Comparison of ENCODE assay signal across 8 cellular contexts in the genomic region with DNA sequence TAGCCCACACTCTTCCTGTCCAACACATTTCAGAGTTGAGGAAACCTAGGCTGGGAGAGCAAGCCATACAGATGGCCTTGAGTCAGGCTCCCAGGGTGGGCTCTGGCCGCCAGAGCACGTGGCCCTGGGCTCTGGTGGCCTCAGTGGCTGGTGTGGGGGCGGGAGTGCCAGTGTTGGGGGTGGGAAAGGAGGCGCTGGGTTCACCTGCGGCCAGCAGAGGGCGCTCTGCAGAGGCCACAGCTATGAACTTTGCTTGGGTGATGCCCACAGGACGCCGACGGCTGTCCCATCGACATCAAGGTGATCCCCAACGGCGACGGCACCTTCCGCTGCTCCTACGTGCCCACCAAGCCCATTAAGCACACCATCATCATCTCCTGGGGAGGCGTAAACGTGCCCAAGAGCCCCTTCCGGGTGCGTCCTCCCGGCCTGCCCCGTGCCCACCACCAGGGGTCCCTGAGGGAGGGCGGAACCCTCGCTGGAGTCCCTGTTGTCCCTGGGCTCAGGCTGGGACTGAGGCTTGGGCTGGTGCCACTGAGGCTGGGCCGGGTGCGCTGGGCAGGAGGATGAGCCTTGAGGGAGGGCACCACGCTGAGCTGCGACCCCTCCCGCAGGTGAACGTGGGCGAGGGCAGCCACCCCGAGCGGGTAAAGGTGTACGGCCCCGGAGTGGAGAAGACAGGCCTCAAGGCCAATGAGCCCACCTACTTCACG. TPM values are rescaled to one million over a fixed set of nuclear protein-coding genes. Genes with fewer than 3 reads are reported as not detected.
A peak's percentile ranks its signal among the peaks of the same experiment; 100 is the strongest.
DNase-seq lines count a peak whose midpoint lies in the region; ATAC-seq, FAIRE-seq and TF ChIP-seq lines count a peak whose summit lies in the region.

No MANE protein-coding gene starts in this region.

- H3K36me3 Mint-ChIP-seq in neural crest cell (ENCODE audit: low read depth) = no peaks in the 10 kb centered on the region

- H3K9me3 ChIP-seq in DND-41 (ENCODE audit: insufficient read depth, low read length, severe bottlenecking) = no peaks in the 10 kb centered on the region

- DNase-seq in DND-41 (peak; percentile 52), LoVo (ENCODE audit: low spot score) (peak; percentile 49), epithelial cell of esophagus (ENCODE audit: low read depth) (peak; percentile 43), neural crest cell (ENCODE audit: low read depth, low spot score) (no peak), urothelium cell line (ENCODE audit: low spot score) (peak; percentile 62), cerebellar cortex (ENCODE audit: low spot score) (no peak), cortex of kidney (lab: John Stamatoyannopoulos, UW) (no peak)
- DNase-seq in activated CD4-positive, alpha-beta T cell treated with anti-CD3 and anti-CD28 coated beads, Interleukin-2, amount 50 U/mL, for 4 hours = peak; percentile 38 to 50

- H4K20me1 ChIP-seq in DND-41 (ENCODE audit: insufficient read depth, low read length) = 0 out of 2 replicates have a peak, but pooled peaks cover 3% of the 10 kb centered on the region

- no peak overlapping the region for H3K27ac ChIP-seq in DND-41 (ENCODE audit: low read length)

- no peaks in the 10 kb centered on the region for H3K79me2 ChIP-seq in DND-41 (ENCODE audit: insufficient read depth, low read length)

- H3K4me3 Mint-ChIP-seq in neural crest cell = no peak overlapping the region

- no peaks in the 10 kb centered on the region for H3K27me3 ChIP-seq in DND-41 (ENCODE audit: insufficient read depth, low read length, poor library complexity)

- H3K9me3 Mint-ChIP-seq in neural crest cell = no peaks in the 10 kb centered on the region

- H3K9ac ChIP-seq in DND-41 (ENCODE audit: low read depth, low read length) = no peak overlapping the region

- TF ChIP-seq CTCF in DND-41 (IDR thresholded peaks at IDR 0.05; ENCODE audit: borderline replicate concordance, extremely low read depth, low read length, poor library complexity, severe bottlenecking) (peak; percentile 69), epithelial cell of esophagus (IDR thresholded peaks at IDR 0.05; ENCODE audit: insufficient read depth, low read depth, low read length, missing control alignments) (peak; percentile 65), neural crest cell (conservative IDR thresholded peaks at IDR 0.05) (peak; percentile 68)

- H2AFZ ChIP-seq in DND-41 (ENCODE audit: low read depth, low read length) = no peak overlapping the region

- no peak overlapping the region for H3K27ac Mint-ChIP-seq in neural crest cell (ENCODE audit: unreplicated experiment)

- peak; percentile 82 for ATAC-seq in DND-41 (ENCODE audit: insufficient read depth, low read depth)

- no peaks in the 10 kb centered on the region for H3K36me3 ChIP-seq in DND-41 (ENCODE audit: insufficient read depth, low read length)

- no peaks in the 10 kb centered on the region for H3K4me1 Mint-ChIP-seq in neural crest cell

- FAIRE-seq in urothelium cell line (lab: Jason Lieb, UNC) = no peak

- H3K4me3 ChIP-seq in DND-41 (ENCODE audit: low read depth in 1 of 2, low read length in 2 of 2) (no peak overlapping the region), epithelial cell of esophagus (ENCODE audit: low read length) (no peak overlapping the region)

- no peaks in the 10 kb centered on the region for H3K4me1 ChIP-seq in DND-41 (ENCODE audit: insufficient read depth, low read length)

- no peak overlapping the region for H3K4me2 ChIP-seq in DND-41 (ENCODE audit: insufficient read depth, low read length)

- no peaks in the 10 kb centered on the region for H3K27me3 Mint-ChIP-seq in neural crest cell (ENCODE audit: low read depth)

RNA-seq across cellular contexts. Expression of gene FLNC, which starts 11.9 kb away (rescaled TPM):
- total RNA-seq in neural crest cell = 5.3 and 5.6 TPM in 2 replicates

RNA-seq across cellular contexts. Expression of gene ATP6V1F, which starts 20.5 kb away (rescaled TPM):
- total RNA-seq in neural crest cell = 144 and 149 TPM in 2 replicates

RNA-seq across cellular contexts. Expression of gene CCDC136, which starts 50.3 kb away (rescaled TPM):
- total RNA-seq in neural crest cell = 70.6 and 72.2 TPM in 2 replicates

Comparison
In these comparisons a context has a peak if more than half of its experiments do, and no peak if none do; other contexts are left out.
1. DNase-seq: peak in DND-41 (single experiment), LoVo (single experiment), activated CD4-positive, alpha-beta T cell treated with anti-CD3 and anti-CD28 coated beads, Interleukin-2, amount 50 U/mL, for 4 hours (2 of 2), epithelial cell of esophagus (single experiment) and urothelium cell line (single experiment); none in neural crest cell (single experiment), cerebellar cortex (single experiment) and cortex of kidney (single experiment).
2. Peak in every context shown above with its lines, with median percentiles within 50 percentile points of each other: CTCF ChIP-seq.